In the genomic region with DNA sequence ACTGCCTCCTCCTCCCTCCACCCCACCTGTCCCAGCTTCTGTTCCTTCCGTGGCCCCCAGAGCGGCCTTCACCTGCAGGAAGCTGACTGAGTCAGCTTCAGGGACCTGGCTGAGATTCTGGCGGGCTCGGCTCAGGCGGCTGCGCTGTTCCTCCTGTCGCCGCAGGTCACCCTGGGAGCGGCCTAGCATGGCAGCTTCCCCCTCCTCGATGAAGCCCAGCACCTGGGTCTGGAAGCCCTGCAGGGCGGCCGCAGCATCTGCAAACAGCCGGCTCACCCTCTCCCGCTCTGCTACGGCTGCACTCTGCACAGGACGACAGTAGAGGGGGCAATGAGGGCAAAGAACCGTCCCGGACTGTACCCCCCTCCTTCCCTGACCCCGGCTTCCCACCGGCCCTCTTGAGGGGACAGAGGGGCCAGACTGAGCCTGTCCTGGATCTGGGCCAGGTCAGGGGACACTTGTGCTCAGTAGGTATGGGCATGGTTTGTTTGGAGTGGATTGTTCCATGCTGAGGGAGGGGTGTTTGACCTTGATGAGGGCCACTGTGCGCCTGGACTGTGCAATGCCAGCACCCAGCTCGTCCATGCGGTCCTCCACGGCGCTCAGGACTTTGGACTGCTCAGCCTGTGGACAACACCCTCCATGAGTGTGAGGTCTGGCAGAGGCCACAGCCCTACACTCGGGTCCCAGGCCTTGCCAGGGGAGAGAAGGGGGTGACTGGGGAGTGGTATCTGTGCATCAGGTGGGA, we compare ENCODE assay signal across 6 cellular contexts. TPM values are rescaled to one million over a fixed set of nuclear protein-coding genes. Genes with fewer than 3 reads are reported as not detected.
A peak's percentile ranks its signal among the peaks of the same experiment; 100 is the strongest.
DNase-seq lines count a peak whose midpoint lies in the region; ATAC-seq and TF ChIP-seq lines count a peak whose summit lies in the region.

No MANE protein-coding gene starts in this region.

- peaks cover 0 to 36% (median 11%) of the 10 kb centered on the region in 6 donors for H3K36me3 ChIP-seq in spleen

- TF ChIP-seq CTCF in VCaP (conservative IDR thresholded peaks at IDR 0.05) (no peak), endothelial cell (IDR thresholded peaks at IDR 0.05; ENCODE audit: unreplicated experiment) (no peak), spleen (IDR thresholded peaks at IDR 0.05 in 8 of 11, conservative IDR thresholded peaks at IDR 0.05 in 3 of 11) (peak in 7 of 11 experiments; percentile 2 to 50 (median 40))

- H3K27ac Mint-ChIP-seq in endothelial cell (ENCODE audit: unreplicated experiment), result no peak overlapping the region

- no peak for ATAC-seq in HG02610 (IDR thresholded peaks at IDR 0.05; ENCODE audit: unreplicated experiment)

- H3K9me3 Mint-ChIP-seq in endothelial cell (ENCODE audit: unreplicated experiment), result no peaks in the 10 kb centered on the region

- TF ChIP-seq POLR2A in GM18526 (IDR thresholded peaks at IDR 0.05; ENCODE audit: extremely low read depth, insufficient read length), result peak; percentile 23
- no peak for TF ChIP-seq POLR2A in spleen (IDR thresholded peaks at IDR 0.05)

- H3K4me1 Mint-ChIP-seq in endothelial cell (ENCODE audit: unreplicated experiment), result peaks cover 15% of the 10 kb centered on the region

- no peak overlapping the region for H3K4me3 Mint-ChIP-seq in endothelial cell (ENCODE audit: unreplicated experiment)

- H3K9me3 ChIP-seq in spleen, result no peaks in the 10 kb centered on the region

- DNase-seq in endothelial cell (ENCODE audit: low spot score) (peak; percentile 37), spleen (peak; percentile 92), NCI-H526 (lab: John Stamatoyannopoulos, UW) (no peak)

- peaks cover 15% of the 10 kb centered on the region for H3K27me3 Mint-ChIP-seq in endothelial cell (ENCODE audit: unreplicated experiment)

- 10 to 30% (median 20%) methylated on average over 12 to 26 of the region's 26 CpGs for WGBS in spleen, 5 donors

- peaks cover 0 to 44% (median 6%) of the 10 kb centered on the region in 7 donors for H3K27me3 ChIP-seq in spleen (replicated peaks in 1 of 7)

- H3K4me1 ChIP-seq in spleen, result peaks cover 32 to 75% (median 71%) of the 10 kb centered on the region in 6 donors

- no peaks in the 10 kb centered on the region for H3K36me3 Mint-ChIP-seq in endothelial cell (ENCODE audit: low read depth, unreplicated experiment)

- H3K4me3 ChIP-seq in spleen, result peak overlapping the region; percentile 49 to 76 (median 70)

- intact Hi-C loops in spleen (cut with DNase I; ENCODE audit: low total_unique reads), result no loop called here

- peak overlapping the region; percentile 75 for H3K27ac ChIP-seq in VCaP
- peak overlapping the region; percentile 76 to 94 (median 90) for H3K27ac ChIP-seq in spleen

RNA-seq across cellular contexts. Expression of a gene that starts 2.0 kb away (rescaled TPM):
- 4.4 TPM for total RNA-seq in endothelial cell (ENCODE audit: unreplicated experiment)
- total RNA-seq in spleen, result 10 to 100 TPM; 30.8 to 73.8 (median 38.5) TPM
- 10 to 100 TPM; 28.1 to 42.0 (median 28.4) TPM for polyA plus RNA-seq in spleen

RNA-seq across cellular contexts. Expression of a gene that starts 20.4 kb away (rescaled TPM):
- total RNA-seq in endothelial cell (ENCODE audit: unreplicated experiment) (14.1 TPM), spleen (10 to 100 TPM; 20.0 to 26.5 (median 23.5) TPM)
- 10 to 100 TPM in 2 of 3 donors, 1 to 10 TPM in 1; 9.0 to 28.2 (median 11.6) TPM for polyA plus RNA-seq in spleen

RNA-seq across cellular contexts. Expression of a gene that starts 21.2 kb away (rescaled TPM):
- total RNA-seq in endothelial cell (ENCODE audit: unreplicated experiment) (69.6 TPM), spleen (100 to 1,000 TPM in 4 of 7 donors, 10 to 100 TPM in 3; 46.7 to 144 (median 125) TPM)
- polyA plus RNA-seq in spleen, result 100 to 1,000 TPM in 1 of 3 donors, 10 to 100 TPM in 2; 70.2 to 104 (median 74.1) TPM

RNA-seq across cellular contexts. Expression of a gene that starts 28.3 kb away (rescaled TPM):
- total RNA-seq in endothelial cell (ENCODE audit: unreplicated experiment) (78.2 TPM), spleen (10 to 100 TPM; 40.1 to 90.6 (median 74.7) TPM)
- polyA plus RNA-seq in spleen, result 10 to 100 TPM; 59.3 to 90.3 (median 80.8) TPM

RNA-seq across cellular contexts. Expression of a gene that starts 32.2 kb away (rescaled TPM):
- total RNA-seq in endothelial cell (ENCODE audit: unreplicated experiment), result 11.5 TPM
- total RNA-seq in spleen, result 100 to 1,000 TPM in 6 of 7 donors, 10 to 100 TPM in 1; 87.1 to 187 (median 129) TPM
- polyA plus RNA-seq in spleen, result 10 to 100 TPM; 36.4 to 86.1 (median 53.0) TPM

Comparison
In these comparisons a context has a peak if more than half of its experiments do, and no peak if none do; other contexts are left out.
1. CTCF ChIP-seq: peak in spleen (7 of 11); none in VCaP (single experiment) and endothelial cell (single experiment).
2. DNase-seq: peak in endothelial cell (single experiment) and spleen (single experiment); none in NCI-H526 (0 of 2).